Comparison of ENCODE assay signal across 1 cellular context in genomic region chr3:52777959-52778805, GRCh38.
TF ChIP-seq lines count a peak whose summit lies in the region.

No MANE protein-coding gene starts in this region.

TF ChIP-seq in HepG2, 621 proteins besides CTCF, POLR2A, EP300 and RAD21 (continued from another document):
- TF ChIP-seq ZNF770 (CRISPR knock-in tag; IDR thresholded peaks at IDR 0.05): no peak
- no peak for TF ChIP-seq ZNF780A (CRISPR knock-in tag; IDR thresholded peaks at IDR 0.05)
- TF ChIP-seq ZNF776 (CRISPR knock-in tag; IDR thresholded peaks at IDR 0.05): no peak
- no peak for TF ChIP-seq ZKSCAN1 (IDR thresholded peaks at IDR 0.05; ENCODE audit: low read length)
- TF ChIP-seq ZNF691 (CRISPR knock-in tag; IDR thresholded peaks at IDR 0.05; ENCODE audit: borderline replicate concordance, low read depth): no peak
- no peak for TF ChIP-seq ZNF446 (CRISPR knock-in tag; IDR thresholded peaks at IDR 0.05)
- no peak for TF ChIP-seq ZNF644 (CRISPR knock-in tag; IDR thresholded peaks at IDR 0.05; ENCODE audit: low read depth)
- no peak for TF ChIP-seq ZNF607 (CRISPR knock-in tag; IDR thresholded peaks at IDR 0.05; ENCODE audit: borderline replicate concordance)
